Comparison of ENCODE assay signal across 17 cellular contexts in genomic region chr4:3317656-3318211, GRCh38.
"Had no signal": no experiment of that assay in that cellular context is flagged by ENCODE, and none has a peak within 500 bp of the region (broad histone marks: within the 10 kb centered on the region; RNA-seq: fewer than 3 reads in every experiment).

No MANE protein-coding gene starts in this region.

- H3K27me3 ChIP-seq: neutrophil, upper lobe of left lung had no signal

- H3K9me3 ChIP-seq: neutrophil, upper lobe of left lung had no signal

- H3K27ac ChIP-seq: epithelial cell of prostate, neutrophil, SK-N-MC, skin epidermis had no signal

- H3K36me3 ChIP-seq: neutrophil had no signal

- ATAC-seq: activated T-cell treated with anti-CD3 and anti-CD28 coated beads, Interleukin-2, amount 50 U/mL, for 4 hours; naive thymus-derived CD8-positive, alpha-beta T cell; T-cell had no signal

- DNase-seq: activated CD4-positive, alpha-beta T cell treated with anti-CD3 and anti-CD28 coated beads, Interleukin-2, amount 10 ng/mL, durations not matched to agents 7 days and 5 days; activated gamma-delta T cell treated with Interleukin-2 at 50 U/mL for 16 hours; activated T-cell treated with anti-CD3 and anti-CD28 coated beads, Interleukin-2, amount 50 U/mL, for 4 hours; amygdala; effector memory CD4-positive, alpha-beta T cell; foreskin melanocyte; mammary epithelial cell; naive thymus-derived CD8-positive, alpha-beta T cell; stimulated activated CD4-positive, alpha-beta T cell treated with anti-CD3 and anti-CD28 coated beads, Interleukin-4, amount 100 ng/mL, for 24 hours; stimulated activated naive CD4-positive, alpha-beta T cell treated with Interleukin-2 at 50 U/mL for 16 hours; T-helper 9 cell had no signal

- H3K4me3 ChIP-seq: SK-N-MC, skin epidermis, upper lobe of left lung had no signal
